Comparison of ENCODE assay signal across 18 cellular contexts in genomic region chr4:25771672-25772071, GRCh38.
A peak's percentile ranks its signal among the peaks of the same experiment; 100 is the strongest.
DNase-seq lines count a peak whose midpoint lies in the region; ATAC-seq, FAIRE-seq and TF ChIP-seq lines count a peak whose summit lies in the region.
"Had no signal": no experiment of that assay in that cellular context is flagged by ENCODE, and none has a peak within 500 bp of the region (broad histone marks: within the 10 kb centered on the region; RNA-seq: fewer than 3 reads in every experiment).

No MANE protein-coding gene starts in this region.

- intact Hi-C loops in HepG2 (cut with micrococcal nuclease; ENCODE audit: unreplicated experiment) (no loop called here), right lobe of liver (cut with DNase I) (no loop called here), K562 (cut with micrococcal nuclease) (no loop called here), dorsolateral prefrontal cortex (cut with DNase I) (no loop called here)

- FAIRE-seq in HepG2 (lab: Jason Lieb, UNC) (no peak), K562 (lab: Jason Lieb, UNC) (no peak)
- FAIRE-seq: D721Med, GM12892, GM18507 had no signal

- CTCF ChIA-PET in HepG2 (lab: Yijun Ruan, JAX; ENCODE audit: low intra/inter-chr PET ratio, low total read pairs) (no interaction called here), K562 (lab: Yijun Ruan, JAX; ENCODE audit: low intra/inter-chr PET ratio) (no interaction called here)

- POLR2A ChIA-PET in HepG2 (lab: Yijun Ruan, JAX) = no interaction called here
- POLR2A ChIA-PET in K562 (lab: Yijun Ruan, JAX) = interaction anchor here (1.1 kb wide), 1 partner anchor 13 kb away, joined by 3 read pairs; no protein-coding TSS in a partner anchor

- in situ Hi-C loops in HepG2 (cut with HindIII; ENCODE audit: extremely low pct_ligation_motif_present, low pct_unique_long_range_greater_than_20kb) = loop anchor here (25.0 kb wide), 1 partner anchor 234 kb away; no protein-coding TSS in a partner anchor
- in situ Hi-C loops in K562 (cut with MboI) = no loop called here

- ATAC-seq in HepG2 (no peak), right lobe of liver (no peak), K562 (no peak)
- ATAC-seq: GM23338 had no signal

- H3K4me1 ChIP-seq in HepG2 (ENCODE audit: insufficient read depth, low read length) (no peaks in the 10 kb centered on the region), right lobe of liver (no peaks in the 10 kb centered on the region), K562 (replicated peaks in 1 of 2; ENCODE audit: control insufficient read depth in 2 of 2, insufficient read depth in 2 of 2, low read length in 2 of 2) (no peaks in the 10 kb centered on the region)
- H3K4me1 ChIP-seq: Caco-2 had no signal

- H3K4me2 ChIP-seq in HepG2 (ENCODE audit: low read depth, low read length) (no peak overlapping the region), K562 (ENCODE audit: insufficient read depth, low read length) (no peak overlapping the region)
- H3K4me2 ChIP-seq: GM23338 had no signal

- H3K27ac ChIP-seq in HepG2 (ENCODE audit: extremely low read length, insufficient read depth, low read length) (no peak overlapping the region), right lobe of liver (no peak overlapping the region), SK-N-MC (peak overlapping the region; percentile 96), K562 (ENCODE audit: extremely low read depth, low read depth, low read length) (no peak overlapping the region), dorsolateral prefrontal cortex (no peak overlapping the region)
- H3K27ac ChIP-seq: C4-2B had no signal

- H3K4me3 ChIP-seq in HepG2 (replicated peaks in 1 of 3; ENCODE audit: insufficient read depth in 1 of 3, low read depth in 2 of 3, low read length in 3 of 3) = no peak overlapping the region
- no peak overlapping the region for H3K4me3 ChIP-seq in right lobe of liver
- no peak overlapping the region; the same call in 1 of the 2 replicates for H3K4me3 ChIP-seq in SK-N-MC
- H3K4me3 ChIP-seq in K562 = no peak overlapping the region
- H3K4me3 ChIP-seq in dorsolateral prefrontal cortex = no peak overlapping the region
- H3K4me3 ChIP-seq: GM23338 had no signal

- H3K36me3 ChIP-seq in HepG2 (replicated peaks in 1 of 2; ENCODE audit: control insufficient read depth in 1 of 2, insufficient read depth in 2 of 2, low read length in 2 of 2) = no peaks in the 10 kb centered on the region
- peaks cover 0 to 1% (median 0%) of the 10 kb centered on the region in 4 donors for H3K36me3 ChIP-seq in right lobe of liver
- peaks cover 12% of the 10 kb centered on the region; the same call in 1 of the 2 replicates for H3K36me3 ChIP-seq in SK-N-MC (ENCODE audit: insufficient read depth, low read length)
- H3K36me3 ChIP-seq in K562 (ENCODE audit: control insufficient read depth, insufficient read depth, low read length) = peaks cover 9% of the 10 kb centered on the region; the same call in 1 of the 3 replicates

- DNase-seq in HepG2 (ENCODE audit: low spot score) (no peak), right lobe of liver (no peak), SK-N-MC (ENCODE audit: low read depth, low spot score) (no peak), K562 (ENCODE audit: extremely low read depth in 1 of 4, low spot score in 3 of 4) (no peak), nucleus accumbens (lab: John Stamatoyannopoulos, UW) (no peak), dorsolateral prefrontal cortex (no peak), cerebellar nuclear complex (lab: John Stamatoyannopoulos, UW) (no peak)
- DNase-seq in activated effector memory CD4-positive, alpha-beta T cell treated with anti-CD3 and anti-CD28 coated beads, Interleukin-2, amount 50 U/mL, for 16 hours = no peak
- DNase-seq: 8988T; Caco-2; CD4-positive, alpha-beta T cell; GDM1; H7 had no signal

- TF ChIP-seq POLR2A in HepG2 (IDR thresholded peaks at IDR 0.05; ENCODE audit: insufficient read depth in 1 of 2, low read depth in 2 of 2, low read length in 2 of 2) (no peak), right lobe of liver (IDR thresholded peaks at IDR 0.05) (no peak), K562 (conservative IDR thresholded peaks at IDR 0.05) (no peak)

- H3K9me3 ChIP-seq in HepG2 (ENCODE audit: low read length) (no peaks in the 10 kb centered on the region), right lobe of liver (no peaks in the 10 kb centered on the region), SK-N-MC (ENCODE audit: low read depth, low read length) (no peaks in the 10 kb centered on the region), K562 (replicated peaks; ENCODE audit: control insufficient read depth, insufficient read depth, low read depth, low read length) (no peaks in the 10 kb centered on the region)
- H3K9me3 ChIP-seq: Caco-2 had no signal

- no peaks in the 10 kb centered on the region for H3K27me3 ChIP-seq in HepG2 (ENCODE audit: control insufficient read depth in 1 of 2, insufficient read depth in 2 of 2, low read length in 2 of 2)
- no peaks in the 10 kb centered on the region for H3K27me3 ChIP-seq in right lobe of liver
- H3K27me3 ChIP-seq in K562 (ENCODE audit: control insufficient read depth in 2 of 2, insufficient read depth in 2 of 2, low read length in 2 of 2) = no peaks in the 10 kb centered on the region
- peaks cover 0 to 3% (median 0%) of the 10 kb centered on the region in 45 donors for H3K27me3 ChIP-seq in dorsolateral prefrontal cortex

- no peak for TF ChIP-seq RAD21 in HepG2 (CRISPR knock-in tag; IDR thresholded peaks at IDR 0.05)
- TF ChIP-seq RAD21 in K562 (CRISPR knock-in tag; conservative IDR thresholded peaks at IDR 0.05 in 1 of 2, IDR thresholded peaks at IDR 0.05 in 1 of 2) = no peak

- H3K79me2 ChIP-seq in HepG2 (ENCODE audit: insufficient read depth, low read length) (no peaks in the 10 kb centered on the region), K562 (ENCODE audit: control insufficient read depth, insufficient read depth, low read length) (no peaks in the 10 kb centered on the region)

- TF ChIP-seq EP300 in HepG2 (IDR thresholded peaks at IDR 0.05; ENCODE audit: low read depth in 2 of 2, low read length in 2 of 2) (no peak), HepG2 (CRISPR knock-in tag; IDR thresholded peaks at IDR 0.05; ENCODE audit: borderline replicate concordance) (no peak), K562 (IDR thresholded peaks at IDR 0.05; ENCODE audit: low read length) (no peak)

- no peaks in the 10 kb centered on the region for H4K20me1 ChIP-seq in HepG2 (ENCODE audit: insufficient read depth, low read length)
- no peaks in the 10 kb centered on the region for H4K20me1 ChIP-seq in K562 (replicated peaks; ENCODE audit: control insufficient read depth, insufficient read depth, low read length)

- TF ChIP-seq CTCF in HepG2 (CRISPR knock-in tag; IDR thresholded peaks at IDR 0.05) (no peak), right lobe of liver (IDR thresholded peaks at IDR 0.05) (no peak), K562 (IDR thresholded peaks at IDR 0.05 in 2 of 3, conservative IDR thresholded peaks at IDR 0.05 in 1 of 3; ENCODE audit: insufficient read depth in 2 of 3, low read depth in 1 of 3, low read length in 3 of 3) (no peak), dorsolateral prefrontal cortex (IDR thresholded peaks at IDR 0.05 in 54 of 56, conservative IDR thresholded peaks at IDR 0.05 in 2 of 56; ENCODE audit: low read depth in 1 of 56, partially characterized antibody in 56 of 56) (no peak)

- BruUV-seq in HepG2 (replicated peaks; lab: Mats Ljungman, UMichigan) = no TSS peak
- BruUV-seq in K562 (replicated peaks; lab: Mats Ljungman, UMichigan) = no TSS peak

- no peak overlapping the region for H3K9ac ChIP-seq in HepG2 (ENCODE audit: insufficient read depth, low read depth, low read length)
- peak overlapping the region; percentile 32 for H3K9ac ChIP-seq in SK-N-MC (ENCODE audit: insufficient read length)
- H3K9ac ChIP-seq in K562 (ENCODE audit: insufficient read depth in 1 of 2, low read depth in 2 of 2, low read length in 2 of 2) = no peak overlapping the region

- H2AFZ ChIP-seq in HepG2 (ENCODE audit: low read length) = no peak overlapping the region
- no peak overlapping the region for H2AFZ ChIP-seq in K562 (ENCODE audit: low read depth, low read length)
- H2AFZ ChIP-seq: GM23338 had no signal

- H3K9me1 ChIP-seq in K562 (ENCODE audit: control insufficient read depth, insufficient read depth, low read length) = no peaks in the 10 kb centered on the region

- 59% methylated on average over 4 of the region's 4 CpGs for WGBS in HepG2 (ENCODE audit: low lambda C conversion rate)
- WGBS in right lobe of liver (ENCODE audit: insufficient coverage, low coverage, low lambda C conversion rate, missing lambda C conversion rate) = 69% methylated on average over 4 of the region's 4 CpGs
- 69% methylated on average over 4 of the region's 4 CpGs for whole genome bisulfite sequencing in K562 (ENCODE audit: insufficient coverage, low coverage, missing lambda C conversion rate)

TF ChIP-seq in HepG2, 621 proteins besides CTCF, POLR2A, EP300 and RAD21:
- TF ChIP-seq BRCA1 (CRISPR knock-in tag; IDR thresholded peaks at IDR 0.05) (no peak), MAFK (conservative IDR thresholded peaks at IDR 0.05 in 1 of 2, IDR thresholded peaks at IDR 0.05 in 1 of 2; ENCODE audit: low read length in 2 of 2) (peak; percentile 76 to 81), ZNF879 (CRISPR knock-in tag; IDR thresholded peaks at IDR 0.05) (no peak), MAFF (IDR thresholded peaks at IDR 0.05; ENCODE audit: low read depth, low read length) (peak; percentile 75), IRF9 (CRISPR knock-in tag; IDR thresholded peaks at IDR 0.05; ENCODE audit: borderline replicate concordance) (no peak)

TF ChIP-seq in K562, 482 proteins besides CTCF, POLR2A, EP300 and RAD21:
- TF ChIP-seq ZNF316 (IDR thresholded peaks at IDR 0.05) (peak; percentile 84), MAFF (IDR thresholded peaks at IDR 0.05; ENCODE audit: low read length) (peak; percentile 63), MAFK (IDR thresholded peaks at IDR 0.05; ENCODE audit: low read length) (peak; percentile 70), ZKSCAN3 (CRISPR knock-in tag; IDR thresholded peaks at IDR 0.05) (no peak), C11orf30 (IDR thresholded peaks at IDR 0.05; ENCODE audit: low read depth) (peak; percentile 75), MAFG (tag; conservative IDR thresholded peaks at IDR 0.05) (peak; percentile 62), MTF1 (CRISPR knock-in tag; IDR thresholded peaks at IDR 0.05; ENCODE audit: borderline replicate concordance) (no peak)
TF ChIP-seq in K562: peak in this region for 5.

Comparison
In these comparisons a context has a peak if more than half of its experiments do, and no peak if none do; other contexts are left out.
1. Of the 241 proteins assayed by ChIP-seq in both HepG2 and K562: peak only in HepG2: none; only in K562: MAFG; in both: MAFF and MAFK; in neither: 238.